In the genomic region with DNA sequence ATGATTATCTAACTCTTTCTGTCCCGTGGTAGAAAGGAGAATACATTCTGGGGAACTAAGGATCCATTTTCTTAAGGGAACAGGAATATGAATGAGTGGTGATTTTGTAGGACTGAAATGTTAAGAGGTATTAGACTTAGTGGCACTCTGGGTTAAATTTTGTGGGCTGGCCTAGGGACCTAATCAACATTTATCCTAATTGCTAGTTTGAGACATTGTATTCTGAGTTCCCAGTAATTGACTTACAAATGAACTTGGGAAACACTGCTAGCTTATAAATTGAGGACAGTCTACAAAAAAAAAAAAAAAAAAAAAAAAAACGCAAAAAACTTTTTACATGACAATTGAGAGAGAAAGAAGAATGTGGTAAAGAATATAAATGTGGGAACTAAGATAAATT, we compare ENCODE assay signal across 26 cellular contexts.
"Had no signal": no experiment of that assay in that cellular context is flagged by ENCODE, and none has a peak within 500 bp of the region (broad histone marks: within the 10 kb centered on the region; RNA-seq: fewer than 3 reads in every experiment).

No MANE protein-coding gene starts in this region.

- H3K27me3 ChIP-seq: colonic mucosa, esophagus squamous epithelium, gastrocnemius medialis, left lung had no signal

- H3K27me3 Mint-ChIP-seq: dendritic cell treated with granulocyte-macrophage colony-stimulating factor and Interleukin-4, amounts not matched to agents 40 ng/mL and 50 ng/mL, for 4 days; effector memory CD8-positive, alpha-beta T cell; naive B cell had no signal

- H3K4me3 Mint-ChIP-seq: dendritic cell treated with granulocyte-macrophage colony-stimulating factor and Interleukin-4, amounts not matched to agents 40 ng/mL and 50 ng/mL, for 4 days; effector memory CD8-positive, alpha-beta T cell; endodermal cell; mesothelial cell of epicardium; naive B cell; naive thymus-derived CD8-positive, alpha-beta T cell had no signal

- ATAC-seq: effector memory CD8-positive, alpha-beta T cell; esophagus mucosa; gastrocnemius medialis; heart right ventricle; left cardiac atrium; left lung; left ventricle myocardium superior; lower lobe of right lung; mucosa of descending colon; naive thymus-derived CD8-positive, alpha-beta T cell had no signal

- H3K27ac ChIP-seq: colonic mucosa, epithelial cell of prostate, esophagus squamous epithelium, gastrocnemius medialis, heart right ventricle, left lung, lower lobe of right lung had no signal

- H3K36me3 ChIP-seq: colonic mucosa, esophagus squamous epithelium, gastrocnemius medialis, heart right ventricle, left lung, lower lobe of right lung had no signal

- H3K9me3 ChIP-seq: colonic mucosa, esophagus squamous epithelium, gastrocnemius medialis, lower lobe of right lung had no signal

- H3K4me1 ChIP-seq: colonic mucosa, esophagus squamous epithelium, gastrocnemius medialis, heart right ventricle, left lung, lower lobe of right lung had no signal

- H3K36me3 Mint-ChIP-seq: mesothelial cell of epicardium, naive B cell had no signal

- H3K4me1 Mint-ChIP-seq: mesothelial cell of epicardium; naive B cell; naive thymus-derived CD8-positive, alpha-beta T cell had no signal

- H3K27ac Mint-ChIP-seq: dendritic cell treated with granulocyte-macrophage colony-stimulating factor and Interleukin-4, amounts not matched to agents 40 ng/mL and 50 ng/mL, for 4 days; effector memory CD8-positive, alpha-beta T cell; endodermal cell; mesothelial cell of epicardium; naive B cell; naive thymus-derived CD8-positive, alpha-beta T cell had no signal

- DNase-seq: colonic mucosa; cortex of kidney; effector CD8-positive, alpha-beta T cell; effector memory CD8-positive, alpha-beta T cell; endodermal cell; erythroblast; esophagus squamous epithelium; foreskin fibroblast; foreskin melanocyte; gastrocnemius medialis; glutamatergic neuron; head of caudate nucleus; heart right ventricle; hippocampal formation; left cardiac atrium; left lung; left ventricle myocardium superior; lower lobe of right lung; mesenchymal stem cell; mucosa of descending colon; naive B cell; naive thymus-derived CD8-positive, alpha-beta T cell had no signal

- H3K4me3 ChIP-seq: colonic mucosa, esophagus squamous epithelium, gastrocnemius medialis, heart right ventricle, left lung, lower lobe of right lung, mucosa of descending colon had no signal
